Comparison of ENCODE assay signal across 1 cellular context in genomic region chr16:22734313-22734869, GRCh38.
TF ChIP-seq lines count a peak whose summit lies in the region.

No MANE protein-coding gene starts in this region.

TF ChIP-seq in GM23338, 12 proteins besides CTCF, POLR2A, EP300 and RAD21 (continued from another document):
- TF ChIP-seq, protein P1, sequence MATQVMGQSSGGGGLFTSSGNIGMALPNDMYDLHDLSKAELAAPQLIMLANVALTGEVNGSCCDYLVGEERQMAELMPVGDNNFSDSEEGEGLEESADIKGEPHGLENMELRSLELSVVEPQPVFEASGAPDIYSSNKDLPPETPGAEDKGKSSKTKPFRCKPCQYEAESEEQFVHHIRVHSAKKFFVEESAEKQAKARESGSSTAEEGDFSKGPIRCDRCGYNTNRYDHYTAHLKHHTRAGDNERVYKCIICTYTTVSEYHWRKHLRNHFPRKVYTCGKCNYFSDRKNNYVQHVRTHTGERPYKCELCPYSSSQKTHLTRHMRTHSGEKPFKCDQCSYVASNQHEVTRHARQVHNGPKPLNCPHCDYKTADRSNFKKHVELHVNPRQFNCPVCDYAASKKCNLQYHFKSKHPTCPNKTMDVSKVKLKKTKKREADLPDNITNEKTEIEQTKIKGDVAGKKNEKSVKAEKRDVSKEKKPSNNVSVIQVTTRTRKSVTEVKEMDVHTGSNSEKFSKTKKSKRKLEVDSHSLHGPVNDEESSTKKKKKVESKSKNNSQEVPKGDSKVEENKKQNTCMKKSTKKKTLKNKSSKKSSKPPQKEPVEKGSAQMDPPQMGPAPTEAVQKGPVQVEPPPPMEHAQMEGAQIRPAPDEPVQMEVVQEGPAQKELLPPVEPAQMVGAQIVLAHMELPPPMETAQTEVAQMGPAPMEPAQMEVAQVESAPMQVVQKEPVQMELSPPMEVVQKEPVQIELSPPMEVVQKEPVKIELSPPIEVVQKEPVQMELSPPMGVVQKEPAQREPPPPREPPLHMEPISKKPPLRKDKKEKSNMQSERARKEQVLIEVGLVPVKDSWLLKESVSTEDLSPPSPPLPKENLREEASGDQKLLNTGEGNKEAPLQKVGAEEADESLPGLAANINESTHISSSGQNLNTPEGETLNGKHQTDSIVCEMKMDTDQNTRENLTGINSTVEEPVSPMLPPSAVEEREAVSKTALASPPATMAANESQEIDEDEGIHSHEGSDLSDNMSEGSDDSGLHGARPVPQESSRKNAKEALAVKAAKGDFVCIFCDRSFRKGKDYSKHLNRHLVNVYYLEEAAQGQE (IDR thresholded peaks at IDR 0.05; ENCODE audit: unreplicated experiment), result no peak
- no peak for TF ChIP-seq ETS1 (IDR thresholded peaks at IDR 0.05)
- no peak for TF ChIP-seq JUNB (IDR thresholded peaks at IDR 0.05; ENCODE audit: unreplicated experiment)
- TF ChIP-seq ZNF331 (CRISPR knock-in tag; IDR thresholded peaks at IDR 0.05; ENCODE audit: low read depth), result no peak
